9 cellular contexts compared by ENCODE assay signal in the genomic region with DNA sequence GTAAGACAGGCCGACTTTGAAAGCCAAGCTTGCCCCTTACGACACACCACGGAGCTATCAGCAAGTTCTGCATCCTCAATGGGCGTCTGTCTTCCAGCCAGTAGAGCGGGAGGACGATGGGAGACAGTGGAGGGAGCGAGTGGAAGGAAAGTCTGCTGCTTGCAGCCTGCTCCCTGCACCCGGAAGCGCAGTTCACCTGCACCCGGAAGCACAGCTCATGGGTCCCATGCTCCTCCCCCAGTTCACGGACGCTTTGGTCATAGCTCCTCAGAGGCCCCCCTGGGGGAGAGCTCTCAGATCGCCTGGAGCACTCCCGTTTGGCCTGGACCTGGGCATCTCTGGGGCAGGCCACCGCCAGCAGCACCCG. TPM values are rescaled to one million over a fixed set of nuclear protein-coding genes. Genes with fewer than 3 reads are reported as not detected.
DNase-seq lines count a peak whose midpoint lies in the region; ATAC-seq and TF ChIP-seq lines count a peak whose summit lies in the region.
"Had no signal": no experiment of that assay in that cellular context is flagged by ENCODE, and none has a peak within 500 bp of the region (broad histone marks: within the 10 kb centered on the region; RNA-seq: fewer than 3 reads in every experiment).

No MANE protein-coding gene starts in this region.

- no peaks in the 10 kb centered on the region for H3K4me1 Mint-ChIP-seq in Caco-2 (ENCODE audit: low read depth, unreplicated experiment)

- no peak overlapping the region for H3K4me3 ChIP-seq in Caco-2 (ENCODE audit: low read depth, low read length)
- no peak overlapping the region for H3K4me3 ChIP-seq in Peyer's patch
- H3K4me3 ChIP-seq in rectal smooth muscle tissue (ENCODE audit: low read length) = no peak overlapping the region

- TF ChIP-seq POLR2A in Peyer's patch (IDR thresholded peaks at IDR 0.05) = no peak

- peaks cover 4% of the 10 kb centered on the region; the same call in 1 of the 2 replicates for H3K4me1 ChIP-seq in Caco-2
- H3K4me1 ChIP-seq in Peyer's patch = peaks cover 0 to 38% (median 0%) of the 10 kb centered on the region in 4 donors
- peaks cover 25% of the 10 kb centered on the region for H3K4me1 ChIP-seq in rectal smooth muscle tissue (ENCODE audit: control insufficient read depth, insufficient read depth, low read length)

- H3K27me3 Mint-ChIP-seq in Caco-2 (ENCODE audit: insufficient read depth, unreplicated experiment) = no peaks in the 10 kb centered on the region

- H3K4me3 Mint-ChIP-seq in Caco-2 (ENCODE audit: unreplicated experiment) = peak overlapping the region; percentile 11
- H3K4me3 Mint-ChIP-seq: CD8-positive, alpha-beta memory T cell had no signal

- DNase-seq in Caco-2 (no peak), Peyer's patch (no peak), NAMALWA (ENCODE audit: low spot score) (no peak), HK-2 (ENCODE audit: unreplicated experiment) (no peak), NCI-H1694 treated with DMSO at 0.1 percent for 48 hours (lab: John Stamatoyannopoulos, UW) (no peak), omental fat pad (ENCODE audit: low spot score) (no peak)

- peak overlapping the region in 3 of 4 donors; percentile 67 to 83 (median 80) for H3K27ac ChIP-seq in Peyer's patch
- peak overlapping the region; percentile 78 for H3K27ac ChIP-seq in rectal smooth muscle tissue (ENCODE audit: low read depth, low read length)

- CTCF ChIA-PET in Caco-2 (lab: Charles Lee) = no interaction called here

- H3K36me3 Mint-ChIP-seq in Caco-2 (ENCODE audit: insufficient read depth, unreplicated experiment) = peaks cover 98% of the 10 kb centered on the region
- H3K36me3 Mint-ChIP-seq: CD8-positive, alpha-beta memory T cell had no signal

- H3K9me3 Mint-ChIP-seq in Caco-2 (ENCODE audit: unreplicated experiment) = peaks cover 9% of the 10 kb centered on the region
- H3K9me3 Mint-ChIP-seq: CD8-positive, alpha-beta memory T cell had no signal

- ATAC-seq in esophagus mucosa = peak; percentile 38
- no peak for ATAC-seq in omental fat pad (ENCODE audit: low FRiP score)

- H3K36me3 ChIP-seq in Caco-2 (ENCODE audit: control insufficient read depth, insufficient read depth, low read length) (peaks cover 13% of the 10 kb centered on the region), Peyer's patch (no peaks in the 10 kb centered on the region), rectal smooth muscle tissue (ENCODE audit: control insufficient read depth, insufficient read depth, low read length) (no peaks in the 10 kb centered on the region)

- no peaks in the 10 kb centered on the region for H3K9me3 ChIP-seq in Caco-2
- no peaks in the 10 kb centered on the region for H3K9me3 ChIP-seq in Peyer's patch

- intact Hi-C loops in Caco-2 (cut with micrococcal nuclease; ENCODE audit: unreplicated experiment) = loop anchor here (5.0 kb wide), 1 partner anchor 112 kb away; no protein-coding TSS in a partner anchor

- TF ChIP-seq CTCF in Caco-2 (IDR thresholded peaks at IDR 0.05; ENCODE audit: insufficient read depth in 1 of 2, low read depth in 1 of 2, low read length in 1 of 2, severe bottlenecking in 1 of 2, unreplicated experiment in 1 of 2) = peak in 1 of 2 experiments; percentile 9
- no peak for TF ChIP-seq CTCF in Peyer's patch (IDR thresholded peaks at IDR 0.05)
- TF ChIP-seq CTCF in omental fat pad (IDR thresholded peaks at IDR 0.05) = no peak

- no peaks in the 10 kb centered on the region for H3K27me3 ChIP-seq in Caco-2 (replicated peaks; ENCODE audit: control insufficient read depth, insufficient read depth, low read length)
- no peaks in the 10 kb centered on the region for H3K27me3 ChIP-seq in Peyer's patch
- no peaks in the 10 kb centered on the region for H3K27me3 ChIP-seq in rectal smooth muscle tissue (ENCODE audit: control insufficient read depth, insufficient read depth, low read length)

- no peak overlapping the region for H3K9ac ChIP-seq in rectal smooth muscle tissue (ENCODE audit: low read length)

- POLR2A ChIA-PET in Caco-2 (lab: Charles Lee) = no interaction called here

- no peak overlapping the region for H3K27ac Mint-ChIP-seq in Caco-2 (ENCODE audit: unreplicated experiment)
- H3K27ac Mint-ChIP-seq: CD8-positive, alpha-beta memory T cell had no signal

- no TSS peak for BruUV-seq in Caco-2 (replicated peaks; lab: Mats Ljungman, UMichigan)

RNA-seq across cellular contexts. Expression of a gene that starts 51.3 kb away (rescaled TPM):
- total RNA-seq in Caco-2 (2022) (510 and 519 TPM in 2 replicates), Peyer's patch (100 to 1,000 TPM in 3 of 4 donors, 10 to 100 TPM in 1; 29.8 to 162 (median 136) TPM), esophagus mucosa (39.5 TPM), omental fat pad (100 to 1,000 TPM; 131 to 349 (median 293) TPM)
- total RNA-seq: CD8-positive, alpha-beta memory T cell had no signal
